Comparison of ENCODE assay signal across 10 cellular contexts in genomic region chr7:53638517-53638916, GRCh38.
"Had no signal": no experiment of that assay in that cellular context is flagged by ENCODE, and none has a peak within 500 bp of the region (broad histone marks: within the 10 kb centered on the region; RNA-seq: fewer than 3 reads in every experiment).

No MANE protein-coding gene starts in this region.

- H3K27ac ChIP-seq: GM23248, KMS-11 had no signal

- H3K4me1 ChIP-seq: HAP-1 had no signal

- H3K9me3 ChIP-seq: HAP-1 had no signal

- FAIRE-seq: HTR-8/SVneo had no signal

- H3K9ac ChIP-seq: GM23248, KMS-11 had no signal

- H3K4me2 ChIP-seq: KMS-11 had no signal

- H2AFZ ChIP-seq: GM23248 had no signal

- DNase-seq: GM23248, GOT3, H7, HFFc6, Karpas-422, KBM-7 had no signal

- ATAC-seq: HCT116 had no signal

- H3K4me3 ChIP-seq: GM23248, HAP-1 had no signal

- H3K36me3 ChIP-seq: HAP-1 had no signal
